ENCODE assay signal across 30 cellular contexts in genomic region chr5:72294473-72294872, GRCh38. TPM values are rescaled to one million over a fixed set of nuclear protein-coding genes. Genes with fewer than 3 reads are reported as not detected.
DNase-seq lines count a peak whose midpoint lies in the region; ATAC-seq, FAIRE-seq and TF ChIP-seq lines count a peak whose summit lies in the region.
"Had no signal": no experiment of that assay in that cellular context is flagged by ENCODE, and none has a peak within 500 bp of the region (broad histone marks: within the 10 kb centered on the region; RNA-seq: fewer than 3 reads in every experiment).

No MANE protein-coding gene starts in this region.

- H3K4me3 Mint-ChIP-seq in memory B cell, result no peak overlapping the region
- no peak overlapping the region for H3K4me3 Mint-ChIP-seq in stimulated activated naive CD8-positive, alpha-beta T cell treated with anti-CD3 and anti-CD28 coated beads, Interleukin-15, amount 100 ng/mL, for 72 hours
- no peak overlapping the region for H3K4me3 Mint-ChIP-seq in Calu3 (ENCODE audit: low read depth, unreplicated experiment)

- H3K27ac Mint-ChIP-seq in memory B cell (peak overlapping the region; percentile 69), Calu3 (ENCODE audit: unreplicated experiment) (no peak overlapping the region)
- no peak overlapping the region for H3K27ac Mint-ChIP-seq in stimulated activated naive CD8-positive, alpha-beta T cell treated with anti-CD3 and anti-CD28 coated beads, Interleukin-15, amount 100 ng/mL, for 72 hours

- no peak overlapping the region for H3K4me3 ChIP-seq in BLaER1 treated with 17β-estradiol and CSF1 and Interleukin-3, amounts not matched to agents 10 nM and 100 nM
- H3K4me3 ChIP-seq in SU-DHL-6 (ENCODE audit: insufficient read depth, low read length, poor library complexity, severe bottlenecking), result peak overlapping the region; percentile 36
- H3K4me3 ChIP-seq: A549, gastrocnemius medialis, left lung, prostate gland, sigmoid colon, testis, uterus had no signal

- FAIRE-seq in H54 (lab: Jason Lieb, UNC), result peak; percentile 78
- FAIRE-seq: A549 had no signal

- TF ChIP-seq CTCF in SU-DHL-6 (IDR thresholded peaks at IDR 0.05; ENCODE audit: insufficient read depth, low read length, poor library complexity, severe bottlenecking), result no peak
- no peak for TF ChIP-seq CTCF in Calu3 (IDR thresholded peaks at IDR 0.05; ENCODE audit: unreplicated experiment)

- peaks cover 71% of the 10 kb centered on the region for H3K79me2 ChIP-seq in SU-DHL-6 (ENCODE audit: insufficient read depth, low read length)

- H3F3A ChIP-seq in SU-DHL-6 (ENCODE audit: insufficient read depth), result peaks cover 91% of the 10 kb centered on the region

- H3K36me3 Mint-ChIP-seq in memory B cell, result peaks cover 9% of the 10 kb centered on the region
- peaks cover 11% of the 10 kb centered on the region for H3K36me3 Mint-ChIP-seq in Calu3 (ENCODE audit: insufficient read depth, unreplicated experiment)

- intact Hi-C loops in Calu3 (cut with micrococcal nuclease; ENCODE audit: unreplicated experiment), result no loop called here

- H3K9me3 Mint-ChIP-seq in memory B cell (no peaks in the 10 kb centered on the region), Calu3 (ENCODE audit: low read depth, unreplicated experiment) (no peaks in the 10 kb centered on the region)
- no peaks in the 10 kb centered on the region for H3K9me3 Mint-ChIP-seq in stimulated activated naive CD8-positive, alpha-beta T cell treated with anti-CD3 and anti-CD28 coated beads, Interleukin-15, amount 100 ng/mL, for 72 hours

- H4K20me1 ChIP-seq in BLaER1 treated with 17β-estradiol and CSF1 and Interleukin-3, amounts not matched to agents 10 nM and 100 nM, result peaks cover 0 to under 1% (median 0%) of the 10 kb centered on the region in 11 experiments; a peak in 1 of 22 replicates
- H4K20me1 ChIP-seq in SU-DHL-6 (ENCODE audit: low read depth, low read length), result no peaks in the 10 kb centered on the region

- peak overlapping the region in 3 of 11 experiments; percentile 14 to 65 (median 42); a peak in 6 of 22 replicates for H3K27ac ChIP-seq in BLaER1 treated with 17β-estradiol and CSF1 and Interleukin-3, amounts not matched to agents 10 nM and 100 nM
- peak overlapping the region; percentile 97 for H3K27ac ChIP-seq in SU-DHL-6 (ENCODE audit: low read depth, low read length)
- H3K27ac ChIP-seq: gastrocnemius medialis, left lung, prostate gland, sigmoid colon, testis had no signal

- peaks cover 0 to 13% (median 8%) of the 10 kb centered on the region in 11 experiments; a peak in 11 of 22 replicates for H3K9me3 ChIP-seq in BLaER1 treated with 17β-estradiol and CSF1 and Interleukin-3, amounts not matched to agents 10 nM and 100 nM (replicated peaks in 1 of 11)
- H3K9me3 ChIP-seq in SU-DHL-6 (ENCODE audit: insufficient read depth, low read length), result no peaks in the 10 kb centered on the region
- H3K9me3 ChIP-seq: A549, BE2C, gastrocnemius medialis, left lung, prostate gland, sigmoid colon, testis, uterus had no signal

- DNase-seq in H54 (ENCODE audit: insufficient read length, low spot score) (no peak), memory B cell (ENCODE audit: low spot score in 2 of 2) (no peak), Calu3 (no peak), HuH-7.5 (ENCODE audit: low spot score) (no peak)
- no peak for DNase-seq in stimulated activated naive CD8-positive, alpha-beta T cell treated with anti-CD3 and anti-CD28 coated beads, Interleukin-15, amount 100 ng/mL, for 72 hours
- DNase-seq: activated CD4-positive, alpha-beta T cell treated with anti-CD3 and anti-CD28 coated beads for 4 hours; activated gamma-delta T cell; activated T-cell treated with anti-CD3 and anti-CD28 coated beads for 4 hours; BE2C; cerebellar nuclear complex; COR-L47; DMS79; gastrocnemius medialis; GF-D8; left lung; mesendoderm; NCI-H2081 treated with DMSO at 0.1 percent for 48 hours; NCI-H345; NCI-H82; sigmoid colon; stimulated activated naive CD4-positive, alpha-beta T cell treated with Interleukin-2 at 50 U/mL for 16 hours; T-helper 2 cell; testis; uterus had no signal

- no peaks in the 10 kb centered on the region for H3K27me3 ChIP-seq in BLaER1 treated with 17β-estradiol and CSF1 and Interleukin-3, amounts not matched to agents 10 nM and 100 nM
- no peaks in the 10 kb centered on the region for H3K27me3 ChIP-seq in SU-DHL-6 (ENCODE audit: low read length)
- H3K27me3 ChIP-seq: BE2C, gastrocnemius medialis, left lung, sigmoid colon, testis, uterus had no signal

- H3K36me3 ChIP-seq in BLaER1 treated with 17β-estradiol and CSF1 and Interleukin-3, amounts not matched to agents 10 nM and 100 nM, result peaks cover 30 to 98% (median 70%) of the 10 kb centered on the region in 11 experiments
- H3K36me3 ChIP-seq in SU-DHL-6 (ENCODE audit: low read length), result peaks cover 10% of the 10 kb centered on the region
- H3K36me3 ChIP-seq: gastrocnemius medialis, prostate gland, uterus had no signal

- H3K4me2 ChIP-seq in BLaER1 treated with 17β-estradiol and CSF1 and Interleukin-3, amounts not matched to agents 10 nM and 100 nM, result peak overlapping the region in 10 of 11 experiments; percentile 2 to 79 (median 66); a peak in 15 of 22 replicates
- peak overlapping the region; percentile 100 for H3K4me2 ChIP-seq in SU-DHL-6 (ENCODE audit: low read depth, low read length, poor library complexity, severe bottlenecking)

- no peak overlapping the region for H3K9ac ChIP-seq in BLaER1 treated with 17β-estradiol and CSF1 and Interleukin-3, amounts not matched to agents 10 nM and 100 nM
- H3K9ac ChIP-seq in SU-DHL-6 (ENCODE audit: low read length), result peak overlapping the region; percentile 50

- no peaks in the 10 kb centered on the region for H3K9me2 ChIP-seq in SU-DHL-6 (replicated peaks; ENCODE audit: insufficient read depth, low read length)

- peaks cover 14 to 67% (median 35%) of the 10 kb centered on the region in 10 experiments for H3K4me1 ChIP-seq in BLaER1 treated with 17β-estradiol and CSF1 and Interleukin-3, amounts not matched to agents 10 nM and 100 nM
- H3K4me1 ChIP-seq: prostate gland, testis, uterus had no signal

- H2AFZ ChIP-seq in SU-DHL-6 (ENCODE audit: low read depth, low read length, severe bottlenecking), result no peak overlapping the region

- no TSS peak for BruUV-seq in Calu3 (replicated peaks; lab: Mats Ljungman, UMichigan)

- no peak for TF ChIP-seq POLR2A in H54 (IDR thresholded peaks at IDR 0.05; ENCODE audit: low read depth, low read length)

- ATAC-seq in memory B cell (ENCODE audit: low read depth) (no peak), HG03045 (IDR thresholded peaks at IDR 0.05; ENCODE audit: unreplicated experiment) (no peak)
- ATAC-seq in stimulated activated naive CD8-positive, alpha-beta T cell treated with anti-CD3 and anti-CD28 coated beads, Interleukin-15, amount 100 ng/mL, for 72 hours, result no peak
- ATAC-seq: A549, gastrocnemius medialis, left lung, SK-N-SH treated with all-trans-retinoic acid at 6 μM for 48 hours had no signal

- H3K27me3 Mint-ChIP-seq in memory B cell (no peaks in the 10 kb centered on the region), Calu3 (ENCODE audit: unreplicated experiment) (no peaks in the 10 kb centered on the region)
- no peaks in the 10 kb centered on the region for H3K27me3 Mint-ChIP-seq in stimulated activated naive CD8-positive, alpha-beta T cell treated with anti-CD3 and anti-CD28 coated beads, Interleukin-15, amount 100 ng/mL, for 72 hours

- CTCF ChIA-PET in Calu3 (lab: Charles Lee), result no interaction called here

- peaks cover 26% of the 10 kb centered on the region for H3K4me1 Mint-ChIP-seq in memory B cell
- peaks cover 11% of the 10 kb centered on the region for H3K4me1 Mint-ChIP-seq in stimulated activated naive CD8-positive, alpha-beta T cell treated with anti-CD3 and anti-CD28 coated beads, Interleukin-15, amount 100 ng/mL, for 72 hours
- no peaks in the 10 kb centered on the region for H3K4me1 Mint-ChIP-seq in Calu3 (ENCODE audit: low read depth, unreplicated experiment)

RNA-seq across cellular contexts. Expression of gene MRPS27, which starts 25.6 kb away (rescaled TPM):
- total RNA-seq in Calu3 (2022), result 57.7 and 61.2 TPM in 2 replicates

RNA-seq across cellular contexts. Expression of gene PTCD2, which starts 25.7 kb away (rescaled TPM):
- 14.3 and 16.2 TPM in 2 replicates for total RNA-seq in Calu3 (2022)
